8 cellular contexts compared by ENCODE assay signal in the genomic region with DNA sequence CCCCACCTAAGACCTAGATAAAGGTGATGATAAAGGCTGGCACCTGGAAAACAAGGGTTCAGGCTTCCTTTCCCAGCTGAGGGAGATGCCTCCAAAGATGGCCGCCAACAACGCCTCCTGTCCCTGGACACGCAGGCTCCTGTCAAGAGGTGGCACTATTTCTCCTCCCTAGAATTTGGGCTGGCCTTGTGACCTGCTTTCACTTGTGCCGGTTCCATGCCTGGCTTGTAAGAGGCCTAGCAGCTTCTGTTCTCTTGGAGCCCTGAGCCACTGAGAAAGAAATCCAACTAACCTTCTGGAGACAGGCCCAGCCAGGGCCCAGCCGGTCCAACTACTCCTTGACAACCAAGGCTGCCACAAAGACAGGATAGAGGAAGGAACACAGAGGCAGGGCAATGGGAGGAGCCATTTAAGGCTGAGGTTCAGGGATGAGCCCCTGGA.
DNase-seq lines count a peak whose midpoint lies in the region; ATAC-seq and TF ChIP-seq lines count a peak whose summit lies in the region.

No MANE protein-coding gene starts in this region.

- H3K4me1 Mint-ChIP-seq in activated B cell treated with CpG ODN at 0.5 μM for 24 hours, result no peaks in the 10 kb centered on the region

- intact Hi-C loops in activated B cell treated with CpG ODN at 0.5 μM for 24 hours (cut with micrococcal nuclease), result loop anchor here (1.0 to 5.0 kb wide), 2 partner anchors 139 to 196 kb away; no protein-coding TSS in a partner anchor

- DNase-seq in G401 (ENCODE audit: low spot score) (peak; percentile 68), NCI-H1092 (lab: John Stamatoyannopoulos, UW) (peak; percentile 54), activated B cell treated with CpG ODN at 0.5 μM for 24 hours (no peak), left kidney (ENCODE audit: low read depth, low spot score) (peak; percentile 59)
- DNase-seq in stimulated activated CD4-positive, alpha-beta T cell treated with anti-CD3 and anti-CD28 coated beads, TNF-alpha, amount 100 ng/mL, for 24 hours (ENCODE audit: low read depth in 3 of 3), result peak; percentile 22 to 49 (median 38)

- no peak for TF ChIP-seq CTCF in activated B cell treated with CpG ODN at 0.5 μM for 24 hours (IDR thresholded peaks at IDR 0.05)

- H3K27ac Mint-ChIP-seq in activated B cell treated with CpG ODN at 0.5 μM for 24 hours, result no peak overlapping the region

- no peaks in the 10 kb centered on the region for H3K9me3 Mint-ChIP-seq in activated B cell treated with CpG ODN at 0.5 μM for 24 hours

- CTCF ChIA-PET in activated B cell treated with CpG ODN at 0.5 μM for 24 hours (lab: Charles Lee), result interaction anchor here (0.6 to 0.9 kb wide), 2 partner anchors 12 to 136 kb away, joined by 3 to 5 read pairs; no protein-coding TSS in a partner anchor

- H3K36me3 Mint-ChIP-seq in activated B cell treated with CpG ODN at 0.5 μM for 24 hours (ENCODE audit: low read depth), result no peaks in the 10 kb centered on the region

- H3K27me3 Mint-ChIP-seq in activated B cell treated with CpG ODN at 0.5 μM for 24 hours, result no peaks in the 10 kb centered on the region

- H3K4me3 Mint-ChIP-seq in activated B cell treated with CpG ODN at 0.5 μM for 24 hours, result no peak overlapping the region

- POLR2A ChIA-PET in activated B cell treated with CpG ODN at 0.5 μM for 24 hours (lab: Charles Lee), result no interaction called here

- H3K27ac ChIP-seq in cingulate gyrus (ENCODE audit: low read depth, low read length), result peak overlapping the region; percentile 29

- in situ Hi-C loops in G401 (cut with HindIII; ENCODE audit: low sequenced_read_pairs), result no loop called here

- ATAC-seq in activated B cell treated with CpG ODN at 0.5 μM for 24 hours (ENCODE audit: low read depth) (peak; percentile 31), GM21529 (IDR thresholded peaks at IDR 0.05; ENCODE audit: unreplicated experiment) (no peak), GM19324 (IDR thresholded peaks at IDR 0.05; ENCODE audit: low FRiP score, unreplicated experiment) (no peak)
